1 cellular context compared by ENCODE assay signal in genomic region chr11:22666320-22666699, GRCh38.
TF ChIP-seq lines count a peak whose summit lies in the region.

Gene GAS2, plus strand, starts transcription at chr11:22666611. Its CDS starts 8,259 bp downstream, at chr11:22674870.

TF ChIP-seq in IMR-90, 13 proteins besides CTCF, POLR2A, EP300 and RAD21:
- TF ChIP-seq, protein P1, sequence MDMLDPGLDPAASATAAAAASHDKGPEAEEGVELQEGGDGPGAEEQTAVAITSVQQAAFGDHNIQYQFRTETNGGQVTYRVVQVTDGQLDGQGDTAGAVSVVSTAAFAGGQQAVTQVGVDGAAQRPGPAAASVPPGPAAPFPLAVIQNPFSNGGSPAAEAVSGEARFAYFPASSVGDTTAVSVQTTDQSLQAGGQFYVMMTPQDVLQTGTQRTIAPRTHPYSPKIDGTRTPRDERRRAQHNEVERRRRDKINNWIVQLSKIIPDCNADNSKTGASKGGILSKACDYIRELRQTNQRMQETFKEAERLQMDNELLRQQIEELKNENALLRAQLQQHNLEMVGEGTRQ (IDR thresholded peaks at IDR 0.05; ENCODE audit: low read depth, low read length): no peak
- TF ChIP-seq CHD1 (IDR thresholded peaks at IDR 0.05; ENCODE audit: low read depth, low read length) (no peak), MXI1 (IDR thresholded peaks at IDR 0.05; ENCODE audit: borderline replicate concordance, low read depth, low read length) (no peak), CEBPB (IDR thresholded peaks at IDR 0.05; ENCODE audit: low read depth, low read length) (no peak), RFX5 (IDR thresholded peaks at IDR 0.05; ENCODE audit: low read depth, low read length) (no peak), SMC3 (IDR thresholded peaks at IDR 0.05; ENCODE audit: low read depth, low read length) (no peak), FOS (IDR thresholded peaks at IDR 0.05; ENCODE audit: low read depth, low read length) (no peak), BHLHE40 (IDR thresholded peaks at IDR 0.05; ENCODE audit: low read depth, low read length) (no peak), ELK1 (IDR thresholded peaks at IDR 0.05; ENCODE audit: borderline replicate concordance, low read depth, low read length) (no peak), MAFK (IDR thresholded peaks at IDR 0.05; ENCODE audit: low read depth, low read length) (no peak), NFE2L2 (IDR thresholded peaks at IDR 0.05; ENCODE audit: low read depth, low read length) (no peak), MAZ (IDR thresholded peaks at IDR 0.05; ENCODE audit: borderline replicate concordance, low read depth, low read length) (no peak), RCOR1 (IDR thresholded peaks at IDR 0.05; ENCODE audit: insufficient replicate concordance, low read length) (no peak)
TF ChIP-seq in IMR-90: peak in this region for 0.
